27 cellular contexts compared by ENCODE assay signal in the genomic region with DNA sequence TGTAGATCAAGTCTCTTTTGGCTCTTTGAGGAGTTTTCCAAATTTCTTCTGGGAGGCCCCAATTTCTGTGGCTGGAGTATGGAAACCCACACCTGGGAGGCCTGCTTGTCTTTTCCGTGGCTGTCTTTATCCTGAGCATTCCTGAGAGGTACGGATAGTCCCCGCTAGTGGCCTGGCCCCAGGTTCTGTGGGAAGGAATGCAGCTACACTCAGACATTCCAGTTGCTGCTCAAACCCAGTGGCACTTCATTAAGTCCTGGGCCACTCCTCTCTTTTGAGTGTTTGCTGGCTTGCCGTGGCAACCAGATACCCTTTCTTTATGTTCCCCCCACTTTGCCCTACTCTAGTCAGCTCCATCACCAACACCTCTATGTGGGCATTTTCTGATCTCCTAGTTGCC.
"Had no signal": no experiment of that assay in that cellular context is flagged by ENCODE, and none has a peak within 500 bp of the region (broad histone marks: within the 10 kb centered on the region; RNA-seq: fewer than 3 reads in every experiment).

No MANE protein-coding gene starts in this region.

- H3K4me3 ChIP-seq: SJSA1 had no signal

- H3K9me3 ChIP-seq: SJSA1, SK-N-SH had no signal

- H3K36me3 ChIP-seq: brain microvascular endothelial cell, SJSA1 had no signal

- DNase-seq: activated CD4-positive, alpha-beta memory T cell treated with anti-CD3 and anti-CD28 coated beads, Interleukin-2, amount 10 ng/mL, durations not matched to agents 7 days and 5 days; activated CD4-positive, alpha-beta T cell treated with anti-CD3 and anti-CD28 coated beads for 1 hour; activated CD4-positive, alpha-beta T cell treated with anti-CD3 and anti-CD28 coated beads for 48 hours; activated CD4-positive, CD25-positive, alpha-beta regulatory T cell; activated CD8-positive, alpha-beta memory T cell treated with anti-CD3 and anti-CD28 coated beads for 24 hours; activated CD8-positive, alpha-beta memory T cell treated with anti-CD3 and anti-CD28 coated beads, Interleukin-2, amount 10 ng/mL, durations not matched to agents 7 days and 5 days; activated CD8-positive, alpha-beta memory T cell treated with anti-CD3 and anti-CD28 coated beads, Interleukin-2, amount 50 U/mL, for 48 hours; activated effector memory CD4-positive, alpha-beta T cell treated with Interleukin-2 at 50 U/mL for 16 hours; activated naive CD4-positive, alpha-beta T cell treated with anti-CD3 and anti-CD28 coated beads, Interleukin-2, amount 10 ng/mL, durations not matched to agents 7 days and 5 days; activated T-cell treated with anti-CD3 and anti-CD28 coated beads, Interleukin-2, amount 50 U/mL, for 48 hours; amniotic stem cell; aorta; brain microvascular endothelial cell; central memory CD4-positive, alpha-beta T cell; MM.1S; MV-4-11; NCI-H1436 treated with DMSO at 0.1 percent for 48 hours; NCI-H1694 treated with DMSO at 0.1 percent for 48 hours; NCI-H2029 treated with DMSO at 0.1 percent for 48 hours; NCI-H2107; NCI-H226; NCI-H446 treated with DMSO at 0.1 percent for 48 hours; NCI-H524; SK-N-SH had no signal

- H3K27ac ChIP-seq: brain microvascular endothelial cell, KMS-11, SJSA1 had no signal

- H3K27me3 ChIP-seq: brain microvascular endothelial cell had no signal

- ATAC-seq: activated CD8-positive, alpha-beta memory T cell treated with anti-CD3 and anti-CD28 coated beads, Interleukin-2, amount 10 ng/mL, durations not matched to agents 7 days and 5 days; Panc1 had no signal

- H3K4me2 ChIP-seq: KMS-11, SK-N-SH had no signal

- H3K9ac ChIP-seq: KMS-11, SK-N-SH had no signal
